In the genomic region with DNA sequence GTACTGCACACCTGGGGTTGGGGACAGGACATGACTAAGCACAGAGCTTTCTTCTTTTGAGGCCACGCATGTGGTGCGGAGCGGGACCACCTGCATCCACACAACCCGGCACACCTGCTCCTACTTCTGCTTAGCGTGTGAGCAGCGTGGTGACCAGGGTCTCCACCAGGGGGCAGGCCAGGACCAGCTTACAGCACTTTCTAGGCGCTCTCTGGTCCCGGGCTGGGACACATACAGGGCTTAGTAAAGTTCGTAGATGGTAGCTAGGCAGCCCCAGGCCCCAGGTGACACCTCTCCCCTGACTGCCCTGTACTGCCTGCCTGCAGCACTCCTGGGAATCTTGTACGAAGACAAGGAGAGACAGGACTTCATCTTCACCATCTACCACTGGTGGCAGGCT, we compare ENCODE assay signal across 8 cellular contexts.
A peak's percentile ranks its signal among the peaks of the same experiment; 100 is the strongest.
DNase-seq lines count a peak whose midpoint lies in the region; TF ChIP-seq lines count a peak whose summit lies in the region.
"Not testable (repeated sequence)": the region's sequence is repeated elsewhere in the genome, so short reads cannot be mapped to it uniquely, and the experiment has no call there.

No MANE protein-coding gene starts in this region.

- not testable (repeated sequence) for TF ChIP-seq POLR2A in prostate gland (IDR thresholded peaks at IDR 0.05)

- 16% methylated on average over 10 of the region's 10 CpGs for WGBS in prostate gland

- not testable (repeated sequence) for H3K27ac ChIP-seq in prostate gland

- peak; percentile 71 for TF ChIP-seq CTCF in LNCaP clone FGC (IDR thresholded peaks at IDR 0.05; ENCODE audit: control insufficient read depth, extremely low read depth, insufficient read depth)
- TF ChIP-seq CTCF in prostate gland (IDR thresholded peaks at IDR 0.05): peak in 3 of 4 experiments; percentile 40 to 66 (median 50)

- not testable (repeated sequence) for H3K9me3 ChIP-seq in prostate gland

- H3K4me3 ChIP-seq in LNCaP clone FGC (ENCODE audit: low read depth, low read length); prostate gland: not testable (repeated sequence)

- not testable (repeated sequence) for H3K4me1 ChIP-seq in prostate gland (replicated peaks)

- not testable (repeated sequence) for H3K36me3 ChIP-seq in prostate gland

- DNase-seq in Daoy (ENCODE audit: low read depth): peak; percentile 79
- not testable (repeated sequence) for DNase-seq in LNCaP clone FGC (ENCODE audit: low read depth)
- DNase-seq in RPMI8226: peak; percentile 84
- DNase-seq in activated CD8-positive, alpha-beta memory T cell treated with anti-CD3 and anti-CD28 coated beads, Interleukin-2, amount 50 U/mL, for 24 hours (ENCODE audit: extremely low read depth): peak; percentile 8
- DNase-seq in dermis microvascular lymphatic vessel endothelial cell (ENCODE audit: low read depth in 2 of 2): peak; percentile 23 to 55
- peak; percentile 42 for DNase-seq in iPS-NIHi7 (ENCODE audit: extremely low spot score)
- peak; percentile 69 for DNase-seq in prostate gland (ENCODE audit: low spot score)
- peak; percentile 68 for DNase-seq in superior temporal gyrus (ENCODE audit: extremely low spot score)

- not testable (repeated sequence) for H3K27me3 ChIP-seq in prostate gland (replicated peaks; ENCODE audit: insufficient read depth)

- intact Hi-C loops in prostate gland (cut with DNase I): not testable (repeated sequence)
